In genomic region chr20:37095609-37096414, GRCh38 we compare ENCODE assay signal across 1 cellular context.
TF ChIP-seq lines count a peak whose summit lies in the region.

A gene with protein sequence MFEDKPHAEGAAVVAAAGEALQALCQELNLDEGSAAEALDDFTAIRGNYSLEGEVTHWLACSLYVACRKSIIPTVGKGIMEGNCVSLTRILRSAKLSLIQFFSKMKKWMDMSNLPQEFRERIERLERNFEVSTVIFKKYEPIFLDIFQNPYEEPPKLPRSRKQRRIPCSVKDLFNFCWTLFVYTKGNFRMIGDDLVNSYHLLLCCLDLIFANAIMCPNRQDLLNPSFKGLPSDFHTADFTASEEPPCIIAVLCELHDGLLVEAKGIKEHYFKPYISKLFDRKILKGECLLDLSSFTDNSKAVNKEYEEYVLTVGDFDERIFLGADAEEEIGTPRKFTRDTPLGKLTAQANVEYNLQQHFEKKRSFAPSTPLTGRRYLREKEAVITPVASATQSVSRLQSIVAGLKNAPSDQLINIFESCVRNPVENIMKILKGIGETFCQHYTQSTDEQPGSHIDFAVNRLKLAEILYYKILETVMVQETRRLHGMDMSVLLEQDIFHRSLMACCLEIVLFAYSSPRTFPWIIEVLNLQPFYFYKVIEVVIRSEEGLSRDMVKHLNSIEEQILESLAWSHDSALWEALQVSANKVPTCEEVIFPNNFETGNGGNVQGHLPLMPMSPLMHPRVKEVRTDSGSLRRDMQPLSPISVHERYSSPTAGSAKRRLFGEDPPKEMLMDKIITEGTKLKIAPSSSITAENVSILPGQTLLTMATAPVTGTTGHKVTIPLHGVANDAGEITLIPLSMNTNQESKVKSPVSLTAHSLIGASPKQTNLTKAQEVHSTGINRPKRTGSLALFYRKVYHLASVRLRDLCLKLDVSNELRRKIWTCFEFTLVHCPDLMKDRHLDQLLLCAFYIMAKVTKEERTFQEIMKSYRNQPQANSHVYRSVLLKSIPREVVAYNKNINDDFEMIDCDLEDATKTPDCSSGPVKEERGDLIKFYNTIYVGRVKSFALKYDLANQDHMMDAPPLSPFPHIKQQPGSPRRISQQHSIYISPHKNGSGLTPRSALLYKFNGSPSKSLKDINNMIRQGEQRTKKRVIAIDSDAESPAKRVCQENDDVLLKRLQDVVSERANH (minus strand): TSS chr20:37095997. CDS start chr20:37095928, 69 bp downstream.

TF ChIP-seq in K562, 482 proteins besides CTCF, POLR2A, EP300 and RAD21 (continued from another document and continues in another):
- peak; percentile 87 to 97 for TF ChIP-seq AFF1 (IDR thresholded peaks at IDR 0.05; ENCODE audit: low read depth in 1 of 2, partially characterized antibody in 2 of 2)
- no peak for TF ChIP-seq HMG20B (CRISPR knock-in tag; IDR thresholded peaks at IDR 0.05)
- peak; percentile 58 for TF ChIP-seq FOXM1 (IDR thresholded peaks at IDR 0.05; ENCODE audit: low read depth)
- 0 out of 2 replicates have a peak, but pooled peaks have one; percentile 35 for TF ChIP-seq FOXM1 (CRISPR knock-in tag; IDR thresholded peaks at IDR 0.05; ENCODE audit: low read depth)
- no peak for TF ChIP-seq ZNF561 (CRISPR knock-in tag; conservative IDR thresholded peaks at IDR 0.05)
- TF ChIP-seq ZNF77 (CRISPR knock-in tag; IDR thresholded peaks at IDR 0.05): no peak
- TF ChIP-seq LARP7 (IDR thresholded peaks at IDR 0.05): peak; percentile 46; the same call in 1 of the 2 replicates
- peak; percentile 49 for TF ChIP-seq MAFG (tag; conservative IDR thresholded peaks at IDR 0.05)
- no peak for TF ChIP-seq TCF3 (CRISPR knock-in tag; IDR thresholded peaks at IDR 0.05)
- peak; percentile 76 for TF ChIP-seq TAF7 (tag; IDR thresholded peaks at IDR 0.05)
- no peak for TF ChIP-seq THRAP3 (IDR thresholded peaks at IDR 0.05; ENCODE audit: borderline replicate concordance)
- no peak for TF ChIP-seq ARID3B (CRISPR knock-in tag; IDR thresholded peaks at IDR 0.05; ENCODE audit: borderline replicate concordance)
- peak; percentile 74; the same call in 1 of the 2 replicates for TF ChIP-seq CBX1 (IDR thresholded peaks at IDR 0.05; ENCODE audit: low read depth)
- TF ChIP-seq TAL1 (IDR thresholded peaks at IDR 0.05): peak; percentile 40; the same call in 1 of the 2 replicates
- peak; percentile 86 for TF ChIP-seq ZNF395 (CRISPR knock-in tag; IDR thresholded peaks at IDR 0.05)
- no peak for TF ChIP-seq TBL1XR1 (IDR thresholded peaks at IDR 0.05; ENCODE audit: low read length in 2 of 2)
- TF ChIP-seq SNIP1 (IDR thresholded peaks at IDR 0.05; ENCODE audit: low read depth): no peak
- no peak for TF ChIP-seq NFXL1 (CRISPR knock-in tag; IDR thresholded peaks at IDR 0.05)
- peak; percentile 91 for TF ChIP-seq MGA (IDR thresholded peaks at IDR 0.05)
- TF ChIP-seq IRF2 (CRISPR knock-in tag; IDR thresholded peaks at IDR 0.05): no peak
- no peak for TF ChIP-seq ERF (CRISPR knock-in tag; IDR thresholded peaks at IDR 0.05)
- TF ChIP-seq SIRT6 (IDR thresholded peaks at IDR 0.05; ENCODE audit: low read depth, low read length): no peak
- TF ChIP-seq ZNF445 (CRISPR knock-in tag; IDR thresholded peaks at IDR 0.05; ENCODE audit: low read depth): no peak
- no peak for TF ChIP-seq NFE2 (IDR thresholded peaks at IDR 0.05; ENCODE audit: low read depth)
- TF ChIP-seq PHF8 (IDR thresholded peaks at IDR 0.05; ENCODE audit: borderline replicate concordance, low read length): peak; percentile 86; the same call in 1 of the 2 replicates
- TF ChIP-seq CHD2 (IDR thresholded peaks at IDR 0.05; ENCODE audit: low read depth, low read length): peak; percentile 91
- no peak for TF ChIP-seq ZNF75A (CRISPR knock-in tag; IDR thresholded peaks at IDR 0.05)
- peak; percentile 67 for TF ChIP-seq C11orf30 (IDR thresholded peaks at IDR 0.05; ENCODE audit: low read depth)
- peak in 1 of 2 experiments; percentile 75; a peak in 1 of 3 replicates for TF ChIP-seq CBX3 (IDR thresholded peaks at IDR 0.05; ENCODE audit: borderline replicate concordance in 1 of 2, low read length in 2 of 2)
- TF ChIP-seq, protein P1, sequence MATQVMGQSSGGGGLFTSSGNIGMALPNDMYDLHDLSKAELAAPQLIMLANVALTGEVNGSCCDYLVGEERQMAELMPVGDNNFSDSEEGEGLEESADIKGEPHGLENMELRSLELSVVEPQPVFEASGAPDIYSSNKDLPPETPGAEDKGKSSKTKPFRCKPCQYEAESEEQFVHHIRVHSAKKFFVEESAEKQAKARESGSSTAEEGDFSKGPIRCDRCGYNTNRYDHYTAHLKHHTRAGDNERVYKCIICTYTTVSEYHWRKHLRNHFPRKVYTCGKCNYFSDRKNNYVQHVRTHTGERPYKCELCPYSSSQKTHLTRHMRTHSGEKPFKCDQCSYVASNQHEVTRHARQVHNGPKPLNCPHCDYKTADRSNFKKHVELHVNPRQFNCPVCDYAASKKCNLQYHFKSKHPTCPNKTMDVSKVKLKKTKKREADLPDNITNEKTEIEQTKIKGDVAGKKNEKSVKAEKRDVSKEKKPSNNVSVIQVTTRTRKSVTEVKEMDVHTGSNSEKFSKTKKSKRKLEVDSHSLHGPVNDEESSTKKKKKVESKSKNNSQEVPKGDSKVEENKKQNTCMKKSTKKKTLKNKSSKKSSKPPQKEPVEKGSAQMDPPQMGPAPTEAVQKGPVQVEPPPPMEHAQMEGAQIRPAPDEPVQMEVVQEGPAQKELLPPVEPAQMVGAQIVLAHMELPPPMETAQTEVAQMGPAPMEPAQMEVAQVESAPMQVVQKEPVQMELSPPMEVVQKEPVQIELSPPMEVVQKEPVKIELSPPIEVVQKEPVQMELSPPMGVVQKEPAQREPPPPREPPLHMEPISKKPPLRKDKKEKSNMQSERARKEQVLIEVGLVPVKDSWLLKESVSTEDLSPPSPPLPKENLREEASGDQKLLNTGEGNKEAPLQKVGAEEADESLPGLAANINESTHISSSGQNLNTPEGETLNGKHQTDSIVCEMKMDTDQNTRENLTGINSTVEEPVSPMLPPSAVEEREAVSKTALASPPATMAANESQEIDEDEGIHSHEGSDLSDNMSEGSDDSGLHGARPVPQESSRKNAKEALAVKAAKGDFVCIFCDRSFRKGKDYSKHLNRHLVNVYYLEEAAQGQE (CRISPR knock-in tag; IDR thresholded peaks at IDR 0.05; ENCODE audit: low read depth): peak; percentile 75
